8 cellular contexts compared by ENCODE assay signal in the genomic region with DNA sequence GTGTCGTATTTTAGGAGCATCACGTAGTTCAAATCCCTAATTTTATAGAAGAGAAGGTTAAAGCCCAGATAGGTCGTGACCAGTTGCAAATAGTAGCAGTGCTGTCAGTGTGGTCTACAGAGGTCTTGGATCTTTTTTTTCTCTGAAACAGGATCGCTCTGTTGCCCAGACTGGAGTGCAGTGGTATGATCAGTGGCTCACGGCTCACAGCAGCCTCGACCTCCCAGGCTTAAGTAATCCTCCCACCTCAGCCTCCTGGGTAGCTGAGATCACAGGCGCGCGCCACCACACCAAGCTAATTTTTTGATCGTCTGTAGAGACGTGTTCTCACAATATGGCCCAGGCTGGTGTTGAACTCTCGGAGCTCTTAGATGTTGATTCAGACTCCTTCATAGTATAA. TPM values are rescaled to one million over a fixed set of nuclear protein-coding genes. Genes with fewer than 3 reads are reported as not detected.
A peak's percentile ranks its signal among the peaks of the same experiment; 100 is the strongest.
DNase-seq lines count a peak whose midpoint lies in the region; ATAC-seq and TF ChIP-seq lines count a peak whose summit lies in the region.

No MANE protein-coding gene starts in this region.

- H3K36me3 ChIP-seq in CD4-positive, CD25-positive, alpha-beta regulatory T cell (ENCODE audit: control insufficient read depth, insufficient read depth, low read length): no peaks in the 10 kb centered on the region

- peaks cover 5% of the 10 kb centered on the region for H3K27me3 Mint-ChIP-seq in CD4-positive, CD25-positive, alpha-beta regulatory T cell
- peaks cover 3% of the 10 kb centered on the region for H3K27me3 Mint-ChIP-seq in nephron (ENCODE audit: low read depth)

- no peaks in the 10 kb centered on the region for H3K9me3 ChIP-seq in CD4-positive, CD25-positive, alpha-beta regulatory T cell (ENCODE audit: control insufficient read depth in 2 of 2, low read length in 2 of 2)

- intact Hi-C loops in dorsolateral prefrontal cortex (cut with DNase I): loop anchor here (2.0 kb wide), 2 partner anchors 23 to 47 kb away; no protein-coding TSS in a partner anchor

- DNase-seq in CD4-positive, CD25-positive, alpha-beta regulatory T cell: no peak
- no peak for DNase-seq in NB4 (ENCODE audit: low read depth)
- DNase-seq in dorsolateral prefrontal cortex: no peak
- DNase-seq in DMS79 treated with DMSO at 0.1 percent for 48 hours (lab: John Stamatoyannopoulos, UW): no peak

- peak overlapping the region; percentile 97 to 100 (median 98) for H3K4me3 Mint-ChIP-seq in CD4-positive, CD25-positive, alpha-beta regulatory T cell
- peak overlapping the region; percentile 97 to 99 (median 99) for H3K4me3 Mint-ChIP-seq in nephron

- TF ChIP-seq CTCF in NB4 (IDR thresholded peaks at IDR 0.05; ENCODE audit: low read depth, low read length) (no peak), dorsolateral prefrontal cortex (IDR thresholded peaks at IDR 0.05 in 54 of 56, conservative IDR thresholded peaks at IDR 0.05 in 2 of 56; ENCODE audit: low read depth in 1 of 56, partially characterized antibody in 56 of 56) (no peak), nephron (IDR thresholded peaks at IDR 0.05; ENCODE audit: unreplicated experiment in 3 of 3) (no peak)

- H3K36me3 Mint-ChIP-seq in CD4-positive, CD25-positive, alpha-beta regulatory T cell: peaks cover 9% of the 10 kb centered on the region
- peaks cover 10% of the 10 kb centered on the region for H3K36me3 Mint-ChIP-seq in nephron (ENCODE audit: low read depth)

- H3K27ac Mint-ChIP-seq in CD4-positive, CD25-positive, alpha-beta regulatory T cell: peak overlapping the region; percentile 81 to 99 (median 99)
- peak overlapping the region; percentile 99 to 100 (median 100) for H3K27ac Mint-ChIP-seq in nephron

- H3K4me1 Mint-ChIP-seq in CD4-positive, CD25-positive, alpha-beta regulatory T cell: peaks cover 33 to 73% (median 54%) of the 10 kb centered on the region in 4 donors
- peaks cover 53% of the 10 kb centered on the region for H3K4me1 Mint-ChIP-seq in nephron

- TF ChIP-seq POLR2A in NB4 (IDR thresholded peaks at IDR 0.05; ENCODE audit: extremely low read depth, insufficient read length): no peak

- H3K27ac ChIP-seq in CD4-positive, CD25-positive, alpha-beta regulatory T cell (ENCODE audit: insufficient read depth, low read length, poor library complexity, severe bottlenecking): peak overlapping the region; percentile 100
- peak overlapping the region in 54 of 59 donors; percentile 3 to 100 (median 100) for H3K27ac ChIP-seq in dorsolateral prefrontal cortex

- H3K4me1 ChIP-seq in CD4-positive, CD25-positive, alpha-beta regulatory T cell (ENCODE audit: control insufficient read depth, insufficient read depth, low read length, poor library complexity, severe bottlenecking): peaks cover 63% of the 10 kb centered on the region

- peaks cover 0 to 1% (median 0%) of the 10 kb centered on the region in 7 donors for H3K9me3 Mint-ChIP-seq in CD4-positive, CD25-positive, alpha-beta regulatory T cell
- H3K9me3 Mint-ChIP-seq in nephron: no peaks in the 10 kb centered on the region

- H3K27me3 ChIP-seq in CD4-positive, CD25-positive, alpha-beta regulatory T cell (ENCODE audit: control insufficient read depth, insufficient read depth, low read length): no peaks in the 10 kb centered on the region
- no peaks in the 10 kb centered on the region for H3K27me3 ChIP-seq in dorsolateral prefrontal cortex

- no peak for ATAC-seq in CD4-positive, CD25-positive, alpha-beta regulatory T cell (ENCODE audit: low read depth in 2 of 2)
- ATAC-seq in HG02588 (IDR thresholded peaks at IDR 0.05; ENCODE audit: unreplicated experiment): no peak
- no peak for ATAC-seq in GM21367 (IDR thresholded peaks at IDR 0.05; ENCODE audit: unreplicated experiment)
- ATAC-seq in HG03280 (IDR thresholded peaks at IDR 0.05; ENCODE audit: unreplicated experiment): no peak

- peak overlapping the region; percentile 100 for H3K4me3 ChIP-seq in CD4-positive, CD25-positive, alpha-beta regulatory T cell (ENCODE audit: low read depth, low read length)
- H3K4me3 ChIP-seq in NB4 (ENCODE audit: low read depth, low read length) (peak overlapping the region; percentile 88), dorsolateral prefrontal cortex (peak overlapping the region; percentile 59 to 98 (median 89))

RNA-seq across cellular contexts. Expression of a gene that starts 2.2 kb away (rescaled TPM):
- total RNA-seq in CD4-positive, CD25-positive, alpha-beta regulatory T cell: 391 TPM
- 100 to 1,000 TPM; 327 to 383 (median 361) TPM for polyA plus RNA-seq in CD4-positive, CD25-positive, alpha-beta regulatory T cell
- 100 to 1,000 TPM; 154 to 477 (median 345) TPM for total RNA-seq in dorsolateral prefrontal cortex

RNA-seq across cellular contexts. Expression of a gene that starts 46.0 kb away (rescaled TPM):
- 126 TPM for total RNA-seq in CD4-positive, CD25-positive, alpha-beta regulatory T cell
- 100 to 1,000 TPM; 335 to 426 (median 357) TPM for polyA plus RNA-seq in CD4-positive, CD25-positive, alpha-beta regulatory T cell
- 100 to 1,000 TPM in 117 of 120 experiments, 10 to 100 TPM in 3; 80.8 to 201 (median 156) TPM for total RNA-seq in dorsolateral prefrontal cortex
